8 cellular contexts compared by ENCODE assay signal in the genomic region with DNA sequence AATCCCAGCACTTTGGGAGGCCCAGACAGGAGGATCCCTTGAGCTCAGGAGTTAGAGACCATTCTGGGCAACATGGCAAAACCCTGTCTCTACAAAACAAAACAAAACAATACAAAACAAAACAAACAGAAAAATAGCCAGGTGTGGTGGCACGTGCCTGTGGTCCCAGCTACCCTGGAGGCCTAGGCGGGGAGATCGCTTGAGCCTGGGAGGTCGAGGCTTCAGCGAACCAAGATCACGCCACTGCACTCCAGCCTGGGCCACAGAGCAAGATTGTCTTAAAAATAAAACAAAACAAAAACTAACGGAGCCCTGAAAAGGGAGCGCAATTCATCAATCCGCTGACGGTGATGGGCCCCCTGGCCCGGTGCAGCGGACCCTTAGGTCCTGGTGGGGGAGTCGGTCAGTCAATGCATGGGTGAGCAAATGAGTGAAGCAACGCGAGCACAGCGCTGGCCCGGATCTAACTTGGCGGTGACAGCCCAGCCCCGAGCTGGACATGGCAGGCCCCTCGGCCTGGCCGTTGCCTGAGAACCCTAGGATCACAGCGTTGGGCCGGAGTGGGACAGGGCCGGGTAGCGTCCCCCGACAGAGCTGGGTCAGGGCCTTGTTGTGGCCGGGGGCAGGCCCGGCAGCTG. TPM values are rescaled to one million over a fixed set of nuclear protein-coding genes. Genes with fewer than 3 reads are reported as not detected.
DNase-seq lines count a peak whose midpoint lies in the region; ATAC-seq and TF ChIP-seq lines count a peak whose summit lies in the region.

No MANE protein-coding gene starts in this region.

- no peaks in the 10 kb centered on the region for H3K27me3 ChIP-seq in adipocyte (replicated peaks; ENCODE audit: control insufficient read depth, insufficient read depth, low read length)
- no peaks in the 10 kb centered on the region for H3K27me3 ChIP-seq in right atrium auricular region

- H3K4me1 ChIP-seq in adipocyte (ENCODE audit: control insufficient read depth, insufficient read depth, low read length) (peaks cover 35% of the 10 kb centered on the region), right atrium auricular region (peaks cover 0 to 26% of the 10 kb centered on the region in 2 donors)

- H3K4me3 ChIP-seq in adipocyte (ENCODE audit: low read length), result peak overlapping the region; percentile 89
- H3K4me3 ChIP-seq in right atrium auricular region, result peak overlapping the region; percentile 78 to 79

- peak overlapping the region; percentile 85 for H3K4me3 Mint-ChIP-seq in T-helper 2 cell treated with Interferon-gamma antibody and Interleukin-4, amounts not matched to agents 5 μg/mL and 100 μg/mL, for 36 hours
- peak overlapping the region; percentile 81 for H3K4me3 Mint-ChIP-seq in stimulated activated effector memory CD8-positive, alpha-beta T cell treated with anti-CD3 and anti-CD28 coated beads, Interleukin-12 subunit alpha, Interleukin-12 subunit beta, amount 100 ng/mL, for 72 hours

- DNase-seq in T-helper 2 cell treated with Interferon-gamma antibody and Interleukin-4, amounts not matched to agents 5 μg/mL and 100 μg/mL, for 36 hours (ENCODE audit: low spot score), result no peak
- DNase-seq in T-helper 2 cell (no peak), adipocyte (ENCODE audit: low read depth) (peak; percentile 49), right atrium auricular region (ENCODE audit: low spot score) (no peak), NCI-H128 (lab: John Stamatoyannopoulos, UW; ENCODE audit: unreplicated experiment) (no peak), cortex of kidney (lab: John Stamatoyannopoulos, UW) (no peak)
- DNase-seq in stimulated activated effector memory CD8-positive, alpha-beta T cell treated with anti-CD3 and anti-CD28 coated beads, Interleukin-12 subunit alpha, Interleukin-12 subunit beta, amount 100 ng/mL, for 72 hours (ENCODE audit: low spot score in 2 of 2), result no peak

- H3K36me3 ChIP-seq in adipocyte (ENCODE audit: control insufficient read depth, insufficient read depth, low read length, severe bottlenecking), result no peaks in the 10 kb centered on the region
- H3K36me3 ChIP-seq in right atrium auricular region, result no peaks in the 10 kb centered on the region

- peaks cover 56% of the 10 kb centered on the region for H3K4me1 Mint-ChIP-seq in T-helper 2 cell treated with Interferon-gamma antibody and Interleukin-4, amounts not matched to agents 5 μg/mL and 100 μg/mL, for 36 hours (ENCODE audit: low read depth)
- peaks cover 47% of the 10 kb centered on the region for H3K4me1 Mint-ChIP-seq in stimulated activated effector memory CD8-positive, alpha-beta T cell treated with anti-CD3 and anti-CD28 coated beads, Interleukin-12 subunit alpha, Interleukin-12 subunit beta, amount 100 ng/mL, for 72 hours

- no peak for TF ChIP-seq CTCF in right atrium auricular region (IDR thresholded peaks at IDR 0.05)

- peak overlapping the region; percentile 92 for H3K27ac Mint-ChIP-seq in T-helper 2 cell treated with Interferon-gamma antibody and Interleukin-4, amounts not matched to agents 5 μg/mL and 100 μg/mL, for 36 hours
- H3K27ac Mint-ChIP-seq in stimulated activated effector memory CD8-positive, alpha-beta T cell treated with anti-CD3 and anti-CD28 coated beads, Interleukin-12 subunit alpha, Interleukin-12 subunit beta, amount 100 ng/mL, for 72 hours, result no peak overlapping the region

- ATAC-seq in HG03196 (IDR thresholded peaks at IDR 0.05; ENCODE audit: unreplicated experiment), result peak; percentile 8
- no peak for ATAC-seq in stimulated activated effector memory CD8-positive, alpha-beta T cell treated with anti-CD3 and anti-CD28 coated beads, Interleukin-12 subunit alpha, Interleukin-12 subunit beta, amount 100 ng/mL, for 72 hours

- peaks cover 24% of the 10 kb centered on the region for H3K36me3 Mint-ChIP-seq in T-helper 2 cell treated with Interferon-gamma antibody and Interleukin-4, amounts not matched to agents 5 μg/mL and 100 μg/mL, for 36 hours (ENCODE audit: low read depth)
- no peaks in the 10 kb centered on the region for H3K36me3 Mint-ChIP-seq in stimulated activated effector memory CD8-positive, alpha-beta T cell treated with anti-CD3 and anti-CD28 coated beads, Interleukin-12 subunit alpha, Interleukin-12 subunit beta, amount 100 ng/mL, for 72 hours

- H3K9me3 ChIP-seq in adipocyte (ENCODE audit: control insufficient read depth, low read length), result no peaks in the 10 kb centered on the region
- no peaks in the 10 kb centered on the region for H3K9me3 ChIP-seq in right atrium auricular region

- no peaks in the 10 kb centered on the region for H3K27me3 Mint-ChIP-seq in T-helper 2 cell treated with Interferon-gamma antibody and Interleukin-4, amounts not matched to agents 5 μg/mL and 100 μg/mL, for 36 hours (ENCODE audit: low read depth)

- H3K27ac ChIP-seq in right atrium auricular region, result peak overlapping the region; percentile 94 to 96

- peaks cover 5% of the 10 kb centered on the region for H3K9me3 Mint-ChIP-seq in T-helper 2 cell treated with Interferon-gamma antibody and Interleukin-4, amounts not matched to agents 5 μg/mL and 100 μg/mL, for 36 hours
- no peaks in the 10 kb centered on the region for H3K9me3 Mint-ChIP-seq in stimulated activated effector memory CD8-positive, alpha-beta T cell treated with anti-CD3 and anti-CD28 coated beads, Interleukin-12 subunit alpha, Interleukin-12 subunit beta, amount 100 ng/mL, for 72 hours

- H3K9ac ChIP-seq in adipocyte (ENCODE audit: low read length), result peak overlapping the region; percentile 93

RNA-seq across cellular contexts. Expression of gene BLM, which starts 52.4 kb away (rescaled TPM):
- 10 to 100 TPM; 19.3 to 26.7 TPM for total RNA-seq in right atrium auricular region
